Comparison of ENCODE assay signal across 13 cellular contexts in the genomic region with DNA sequence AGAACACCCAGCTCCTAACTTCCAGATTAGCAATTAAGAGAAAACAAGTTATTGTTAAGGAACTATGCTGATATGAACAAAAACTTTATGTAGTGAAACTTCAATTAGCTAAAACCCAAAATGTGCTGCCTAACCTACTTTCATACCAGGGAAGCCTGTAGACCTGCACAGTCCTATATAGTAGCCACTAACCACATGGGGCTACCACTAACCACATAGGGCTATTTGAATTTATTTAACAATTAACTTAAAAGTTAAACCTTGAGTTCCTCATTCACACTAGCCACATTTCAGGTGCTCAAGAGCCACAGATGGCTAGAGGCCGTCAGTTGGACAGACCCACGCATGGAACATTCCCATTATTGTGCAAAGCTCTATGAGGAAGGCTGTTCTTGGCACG.
DNase-seq lines count a peak whose midpoint lies in the region; ATAC-seq, FAIRE-seq and TF ChIP-seq lines count a peak whose summit lies in the region.
"Had no signal": no experiment of that assay in that cellular context is flagged by ENCODE, and none has a peak within 500 bp of the region (broad histone marks: within the 10 kb centered on the region; RNA-seq: fewer than 3 reads in every experiment).

No MANE protein-coding gene starts in this region.

- H3K4me2 ChIP-seq in GM23338 = no peak overlapping the region

- peaks cover 0 to 4% (median 0%) of the 10 kb centered on the region in 5 donors for H3K27me3 Mint-ChIP-seq in naive thymus-derived CD8-positive, alpha-beta T cell
- no peaks in the 10 kb centered on the region for H3K27me3 Mint-ChIP-seq in GM23338 (ENCODE audit: insufficient read depth, low read depth, poor library complexity)
- H3K27me3 Mint-ChIP-seq: activated CD4-positive, alpha-beta T cell treated with anti-CD3 and anti-CD28 coated beads for 36 hours had no signal

- no peak for FAIRE-seq in small intestine (lab: Jason Lieb, UNC)

- no peaks in the 10 kb centered on the region for H3K27me3 ChIP-seq in GM23338 (ENCODE audit: insufficient read depth)
- no peaks in the 10 kb centered on the region for H3K27me3 ChIP-seq in small intestine (ENCODE audit: control insufficient read depth in 2 of 2, insufficient read depth in 2 of 2, low read length in 2 of 2)
- H3K27me3 ChIP-seq: tibial artery had no signal

- H3K27ac Mint-ChIP-seq in naive thymus-derived CD8-positive, alpha-beta T cell = no peak overlapping the region
- no peak overlapping the region for H3K27ac Mint-ChIP-seq in GM23338
- H3K27ac Mint-ChIP-seq: activated CD4-positive, alpha-beta T cell treated with anti-CD3 and anti-CD28 coated beads for 36 hours; activated T-helper 2 cell treated with anti-CD3 and anti-CD28 coated beads, Interferon-gamma antibody, Interleukin-2, Interleukin-4, amounts not matched to agents 10 μg/mL and 5 μg/mL and 100 μg/mL, durations not matched to agents 14 hours and 24 hours and 36 hours had no signal

- H3K4me3 ChIP-seq in GM23338 (no peak overlapping the region), small intestine (ENCODE audit: low read depth in 1 of 2, low read length in 2 of 2) (no peak overlapping the region)
- H3K4me3 ChIP-seq: tibial artery had no signal

- H3K36me3 Mint-ChIP-seq in naive thymus-derived CD8-positive, alpha-beta T cell = peaks cover 0 to 4% (median 0%) of the 10 kb centered on the region in 3 donors
- H3K36me3 Mint-ChIP-seq in GM23338 (ENCODE audit: low read depth) = peaks cover 28% of the 10 kb centered on the region

- no peak overlapping the region for H2AFZ ChIP-seq in GM23338

- no peaks in the 10 kb centered on the region for H3K4me1 Mint-ChIP-seq in naive thymus-derived CD8-positive, alpha-beta T cell
- H3K4me1 Mint-ChIP-seq in GM23338 = peaks cover 11% of the 10 kb centered on the region; the same call in 2 of the 3 replicates
- H3K4me1 Mint-ChIP-seq: activated CD4-positive, alpha-beta T cell treated with anti-CD3 and anti-CD28 coated beads for 36 hours had no signal

- ATAC-seq in GM19438 (IDR thresholded peaks at IDR 0.05; ENCODE audit: low read depth, unreplicated experiment) (peak; percentile 93), HG02759 (IDR thresholded peaks at IDR 0.05; ENCODE audit: unreplicated experiment) (peak; percentile 83), HG03460 (IDR thresholded peaks at IDR 0.05; ENCODE audit: unreplicated experiment) (peak; percentile 88), GM23338 (no peak)
- ATAC-seq in naive thymus-derived CD8-positive, alpha-beta T cell = no peak
- ATAC-seq: activated CD4-positive, alpha-beta T cell treated with anti-CD3 and anti-CD28 coated beads for 36 hours had no signal

- H3K36me3 ChIP-seq in GM23338 (ENCODE audit: insufficient read depth) (no peaks in the 10 kb centered on the region), small intestine (ENCODE audit: control insufficient read depth in 2 of 2, insufficient read depth in 2 of 2, low read length in 2 of 2) (no peaks in the 10 kb centered on the region)

- no peaks in the 10 kb centered on the region for H4K20me1 ChIP-seq in GM23338 (replicated peaks; ENCODE audit: insufficient read depth)

- 85 to 88% (median 86%) methylated on average over 3 of the region's 3 CpGs for WGBS in small intestine, 3 donors

- no peak overlapping the region for H3K4me3 Mint-ChIP-seq in naive thymus-derived CD8-positive, alpha-beta T cell
- no peak overlapping the region for H3K4me3 Mint-ChIP-seq in GM23338
- H3K4me3 Mint-ChIP-seq: activated CD4-positive, alpha-beta T cell treated with anti-CD3 and anti-CD28 coated beads for 36 hours had no signal

- H3K27ac ChIP-seq in 22Rv1 (peak overlapping the region; percentile 65), GM23338 (ENCODE audit: low read depth) (no peak overlapping the region), small intestine (ENCODE audit: low read depth in 1 of 2, low read length in 1 of 2) (no peak overlapping the region)
- H3K27ac ChIP-seq: tibial artery had no signal

- H3K4me1 ChIP-seq in GM23338 (ENCODE audit: insufficient read depth) (peaks cover 5% of the 10 kb centered on the region; the same call in 1 of the 2 replicates), small intestine (ENCODE audit: control insufficient read depth in 2 of 2, insufficient read depth in 1 of 2, low read depth in 1 of 2, low read length in 1 of 2) (no peaks in the 10 kb centered on the region)
- H3K4me1 ChIP-seq: tibial artery had no signal

- H3K9me3 Mint-ChIP-seq in naive thymus-derived CD8-positive, alpha-beta T cell = peaks cover 0 to 33% (median 5%) of the 10 kb centered on the region in 9 donors
- H3K9me3 Mint-ChIP-seq in GM23338 = peaks cover 9% of the 10 kb centered on the region

- no peaks in the 10 kb centered on the region for H3F3A ChIP-seq in GM23338 (replicated peaks; ENCODE audit: low read depth)

- POLR2A ChIA-PET in naive thymus-derived CD8-positive, alpha-beta T cell (lab: Charles Lee) = no interaction called here

- no peaks in the 10 kb centered on the region for H3K9me3 ChIP-seq in small intestine (ENCODE audit: control insufficient read depth, low read depth)
- H3K9me3 ChIP-seq: tibial artery had no signal

- no peak for TF ChIP-seq CTCF in 22Rv1 (IDR thresholded peaks at IDR 0.05)
- no peak for TF ChIP-seq CTCF in GM23338 (conservative IDR thresholded peaks at IDR 0.05; ENCODE audit: low read depth in 2 of 2)

- no peaks in the 10 kb centered on the region for H3K79me2 ChIP-seq in GM23338 (replicated peaks; ENCODE audit: insufficient read depth)

- no peak for DNase-seq in naive thymus-derived CD8-positive, alpha-beta T cell
- no peak for DNase-seq in GM23338 (ENCODE audit: low spot score)
- no peak for DNase-seq in NCI-H446 (lab: John Stamatoyannopoulos, UW)
- DNase-seq in small intestine = no peak
- DNase-seq: activated CD4-positive, alpha-beta T cell treated with anti-CD3 and anti-CD28 coated beads for 36 hours; Karpas-422; nucleus accumbens; tibial artery had no signal

- no peaks in the 10 kb centered on the region for H3K9me2 ChIP-seq in GM23338 (ENCODE audit: insufficient read depth)

TF ChIP-seq in GM23338, 12 proteins besides CTCF, POLR2A, EP300 and RAD21 (continues in another document):
- no peak for TF ChIP-seq NANOG (IDR thresholded peaks at IDR 0.05; ENCODE audit: borderline replicate concordance)
- no peak for TF ChIP-seq ZNF331 (CRISPR knock-in tag; IDR thresholded peaks at IDR 0.05; ENCODE audit: low read depth)
- no peak for TF ChIP-seq POLR2AphosphoS5 (IDR thresholded peaks at IDR 0.05; ENCODE audit: low read depth)
- no peak for TF ChIP-seq JUNB (IDR thresholded peaks at IDR 0.05; ENCODE audit: unreplicated experiment)
- TF ChIP-seq, protein P1, sequence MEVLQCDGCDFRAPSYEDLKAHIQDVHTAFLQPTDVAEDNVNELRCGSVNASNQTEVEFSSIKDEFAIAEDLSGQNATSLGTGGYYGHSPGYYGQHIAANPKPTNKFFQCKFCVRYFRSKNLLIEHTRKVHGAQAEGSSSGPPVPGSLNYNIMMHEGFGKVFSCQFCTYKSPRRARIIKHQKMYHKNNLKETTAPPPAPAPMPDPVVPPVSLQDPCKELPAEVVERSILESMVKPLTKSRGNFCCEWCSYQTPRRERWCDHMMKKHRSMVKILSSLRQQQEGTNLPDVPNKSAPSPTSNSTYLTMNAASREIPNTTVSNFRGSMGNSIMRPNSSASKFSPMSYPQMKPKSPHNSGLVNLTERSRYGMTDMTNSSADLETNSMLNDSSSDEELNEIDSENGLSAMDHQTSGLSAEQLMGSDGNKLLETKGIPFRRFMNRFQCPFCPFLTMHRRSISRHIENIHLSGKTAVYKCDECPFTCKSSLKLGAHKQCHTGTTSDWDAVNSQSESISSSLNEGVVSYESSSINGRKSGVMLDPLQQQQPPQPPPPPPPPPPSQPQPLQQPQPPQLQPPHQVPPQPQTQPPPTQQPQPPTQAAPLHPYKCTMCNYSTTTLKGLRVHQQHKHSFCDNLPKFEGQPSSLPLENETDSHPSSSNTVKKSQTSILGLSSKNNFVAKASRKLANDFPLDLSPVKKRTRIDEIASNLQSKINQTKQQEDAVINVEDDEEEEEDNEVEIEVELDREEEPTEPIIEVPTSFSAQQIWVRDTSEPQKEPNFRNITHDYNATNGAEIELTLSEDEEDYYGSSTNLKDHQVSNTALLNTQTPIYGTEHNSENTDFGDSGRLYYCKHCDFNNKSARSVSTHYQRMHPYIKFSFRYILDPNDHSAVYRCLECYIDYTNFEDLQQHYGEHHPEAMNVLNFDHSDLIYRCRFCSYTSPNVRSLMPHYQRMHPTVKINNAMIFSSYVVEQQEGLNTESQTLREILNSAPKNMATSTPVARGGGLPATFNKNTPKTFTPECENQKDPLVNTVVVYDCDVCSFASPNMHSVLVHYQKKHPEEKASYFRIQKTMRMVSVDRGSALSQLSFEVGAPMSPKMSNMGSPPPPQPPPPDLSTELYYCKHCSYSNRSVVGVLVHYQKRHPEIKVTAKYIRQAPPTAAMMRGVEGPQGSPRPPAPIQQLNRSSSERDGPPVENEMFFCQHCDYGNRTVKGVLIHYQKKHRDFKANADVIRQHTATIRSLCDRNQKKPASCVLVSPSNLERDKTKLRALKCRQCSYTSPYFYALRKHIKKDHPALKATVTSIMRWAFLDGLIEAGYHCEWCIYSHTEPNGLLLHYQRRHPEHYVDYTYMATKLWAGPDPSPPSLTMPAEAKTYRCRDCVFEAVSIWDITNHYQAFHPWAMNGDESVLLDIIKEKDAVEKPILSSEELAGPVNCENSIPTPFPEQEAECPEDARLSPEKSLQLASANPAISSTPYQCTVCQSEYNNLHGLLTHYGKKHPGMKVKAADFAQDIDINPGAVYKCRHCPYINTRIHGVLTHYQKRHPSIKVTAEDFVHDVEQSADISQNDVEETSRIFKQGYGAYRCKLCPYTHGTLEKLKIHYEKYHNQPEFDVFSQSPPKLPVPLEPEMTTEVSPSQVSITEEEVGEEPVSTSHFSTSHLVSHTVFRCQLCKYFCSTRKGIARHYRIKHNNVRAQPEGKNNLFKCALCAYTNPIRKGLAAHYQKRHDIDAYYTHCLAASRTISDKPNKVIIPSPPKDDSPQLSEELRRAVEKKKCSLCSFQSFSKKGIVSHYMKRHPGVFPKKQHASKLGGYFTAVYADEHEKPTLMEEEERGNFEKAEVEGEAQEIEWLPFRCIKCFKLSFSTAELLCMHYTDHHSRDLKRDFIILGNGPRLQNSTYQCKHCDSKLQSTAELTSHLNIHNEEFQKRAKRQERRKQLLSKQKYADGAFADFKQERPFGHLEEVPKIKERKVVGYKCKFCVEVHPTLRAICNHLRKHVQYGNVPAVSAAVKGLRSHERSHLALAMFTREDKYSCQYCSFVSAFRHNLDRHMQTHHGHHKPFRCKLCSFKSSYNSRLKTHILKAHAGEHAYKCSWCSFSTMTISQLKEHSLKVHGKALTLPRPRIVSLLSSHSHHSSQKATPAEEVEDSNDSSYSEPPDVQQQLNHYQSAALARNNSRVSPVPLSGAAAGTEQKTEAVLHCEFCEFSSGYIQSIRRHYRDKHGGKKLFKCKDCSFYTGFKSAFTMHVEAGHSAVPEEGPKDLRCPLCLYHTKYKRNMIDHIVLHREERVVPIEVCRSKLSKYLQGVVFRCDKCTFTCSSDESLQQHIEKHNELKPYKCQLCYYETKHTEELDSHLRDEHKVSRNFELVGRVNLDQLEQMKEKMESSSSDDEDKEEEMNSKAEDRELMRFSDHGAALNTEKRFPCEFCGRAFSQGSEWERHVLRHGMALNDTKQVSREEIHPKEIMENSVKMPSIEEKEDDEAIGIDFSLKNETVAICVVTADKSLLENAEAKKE (CRISPR knock-in tag; IDR thresholded peaks at IDR 0.05) = no peak
- no peak for TF ChIP-seq CREB1 (CRISPR knock-in tag; IDR thresholded peaks at IDR 0.05; ENCODE audit: low read depth)

Comparison
In these comparisons a context has a peak if more than half of its experiments do, and no peak if none do; other contexts are left out.
1. ATAC-seq: peak in GM19438 (single experiment), HG02759 (single experiment) and HG03460 (single experiment); none in naive thymus-derived CD8-positive, alpha-beta T cell (0 of 2) and GM23338 (single experiment).